17 cellular contexts compared by ENCODE assay signal in genomic region chr11:72607496-72607895, GRCh38.
DNase-seq lines count a peak whose midpoint lies in the region; ATAC-seq, FAIRE-seq and TF ChIP-seq lines count a peak whose summit lies in the region.
"Had no signal": no experiment of that assay in that cellular context is flagged by ENCODE, and none has a peak within 500 bp of the region (broad histone marks: within the 10 kb centered on the region; RNA-seq: fewer than 3 reads in every experiment).

No MANE protein-coding gene starts in this region.

- in situ Hi-C loops in K562 (cut with MboI), result no loop called here

- TF ChIP-seq POLR2A in K562 (conservative IDR thresholded peaks at IDR 0.05) (no peak), GM18505 (IDR thresholded peaks at IDR 0.05; ENCODE audit: borderline replicate concordance, extremely low read depth, insufficient read depth, insufficient read length) (no peak)

- TF ChIP-seq CTCF in HEK293 (tag by site-specific recombination; IDR thresholded peaks at IDR 0.05), result no peak
- TF ChIP-seq CTCF in K562 (IDR thresholded peaks at IDR 0.05 in 2 of 3, conservative IDR thresholded peaks at IDR 0.05 in 1 of 3; ENCODE audit: insufficient read depth in 2 of 3, low read depth in 1 of 3, low read length in 3 of 3), result no peak
- no peak for TF ChIP-seq CTCF in dorsolateral prefrontal cortex (IDR thresholded peaks at IDR 0.05 in 54 of 56, conservative IDR thresholded peaks at IDR 0.05 in 2 of 56; ENCODE audit: low read depth in 1 of 56, partially characterized antibody in 56 of 56)

- no peak for FAIRE-seq in K562 (lab: Jason Lieb, UNC)
- FAIRE-seq: A204.1, GM19239 had no signal

- H3K9ac ChIP-seq in K562 (ENCODE audit: insufficient read depth in 1 of 2, low read depth in 2 of 2, low read length in 2 of 2), result no peak overlapping the region
- H3K9ac ChIP-seq: GM23248 had no signal

- DNase-seq in K562 (ENCODE audit: extremely low read depth in 1 of 4, low spot score in 3 of 4) (no peak), dorsolateral prefrontal cortex (no peak), T1000 (lab: John Stamatoyannopoulos, UW) (no peak)
- DNase-seq: Calu3, DMS79 treated with DMSO at 0.1 percent for 48 hours, GF-D8, GM23248 had no signal

- 0% methylated on average over 2 of the region's 2 CpGs for WGBS in K562 (ENCODE audit: insufficient coverage, low coverage, missing lambda C conversion rate)

- no peaks in the 10 kb centered on the region for H3K9me1 ChIP-seq in K562 (ENCODE audit: control insufficient read depth, insufficient read depth, low read length)

- H3K4me2 ChIP-seq in K562 (ENCODE audit: insufficient read depth, low read length), result no peak overlapping the region

- POLR2A ChIA-PET in HEK293 (lab: Yijun Ruan, JAX), result no interaction called here
- POLR2A ChIA-PET in K562 (lab: Yijun Ruan, JAX), result interaction anchor here (1.3 kb wide), 1 partner anchor 30 kb away, joined by 3 read pairs; no protein-coding TSS in a partner anchor

- H3K36me3 ChIP-seq in HEK293 (ENCODE audit: control insufficient read depth in 2 of 2, insufficient read depth in 1 of 2, low read length in 2 of 2) (no peaks in the 10 kb centered on the region), K562 (ENCODE audit: control insufficient read depth, insufficient read depth, low read length) (no peaks in the 10 kb centered on the region)
- H3K36me3 ChIP-seq: HAP-1 had no signal

- H3K27me3 ChIP-seq in K562 (ENCODE audit: control insufficient read depth in 2 of 2, insufficient read depth in 2 of 2, low read length in 2 of 2) (peaks cover 2 to 45% of the 10 kb centered on the region in 2 experiments; a peak in 3 of 5 replicates), dorsolateral prefrontal cortex (no peaks in the 10 kb centered on the region)

- H3K4me1 ChIP-seq in HEK293 (ENCODE audit: control insufficient read depth, insufficient read depth, low read length), result no peaks in the 10 kb centered on the region
- no peaks in the 10 kb centered on the region for H3K4me1 ChIP-seq in K562 (replicated peaks in 1 of 2; ENCODE audit: control insufficient read depth in 2 of 2, insufficient read depth in 2 of 2, low read length in 2 of 2)
- H3K4me1 ChIP-seq: HAP-1 had no signal

- H3K27ac ChIP-seq in HEK293 (ENCODE audit: extremely low read depth, low read depth, low read length), result no peak overlapping the region
- no peak overlapping the region for H3K27ac ChIP-seq in K562 (ENCODE audit: extremely low read depth, low read depth, low read length)
- peak overlapping the region in 53 of 59 donors; percentile 2 to 85 (median 71) for H3K27ac ChIP-seq in dorsolateral prefrontal cortex
- H3K27ac ChIP-seq in temporal lobe (ENCODE audit: low read depth, low read length), result peak overlapping the region; percentile 44
- H3K27ac ChIP-seq: GM23248, HL-60 had no signal

- H3K4me3 ChIP-seq in HEK293 (ENCODE audit: low read depth, low read length) (no peak overlapping the region), K562 (no peak overlapping the region), dorsolateral prefrontal cortex (no peak overlapping the region)
- H3K4me3 ChIP-seq: GM23248, HAP-1 had no signal

- TF ChIP-seq RAD21 in K562 (CRISPR knock-in tag; conservative IDR thresholded peaks at IDR 0.05 in 1 of 2, IDR thresholded peaks at IDR 0.05 in 1 of 2), result no peak

- no peak overlapping the region for H2AFZ ChIP-seq in K562 (ENCODE audit: low read depth, low read length)
- H2AFZ ChIP-seq: GM23248 had no signal

- CTCF ChIA-PET in HEK293 (lab: Yijun Ruan, JAX), result interaction anchor here (0.5 to 3.7 kb wide), 2 partner anchors 8 to 47 kb away, joined by 3 to 16 read pairs; no protein-coding TSS in a partner anchor
- CTCF ChIA-PET in K562 (lab: Yijun Ruan, JAX; ENCODE audit: low intra/inter-chr PET ratio), result no interaction called here

- TF ChIP-seq EP300 in K562 (IDR thresholded peaks at IDR 0.05; ENCODE audit: low read length), result no peak

- no peaks in the 10 kb centered on the region for H3K9me3 ChIP-seq in HEK293 (ENCODE audit: control insufficient read depth, insufficient read depth, low read depth, low read length)
- no peaks in the 10 kb centered on the region for H3K9me3 ChIP-seq in K562 (replicated peaks; ENCODE audit: control insufficient read depth, insufficient read depth, low read depth, low read length)
- H3K9me3 ChIP-seq: HAP-1 had no signal

- no peaks in the 10 kb centered on the region for H3K79me2 ChIP-seq in K562 (ENCODE audit: control insufficient read depth, insufficient read depth, low read length)

- intact Hi-C loops in K562 (cut with micrococcal nuclease), result no loop called here
- intact Hi-C loops in dorsolateral prefrontal cortex (cut with DNase I), result no loop called here

- no peak for ATAC-seq in K562
- ATAC-seq in GM18505 (IDR thresholded peaks at IDR 0.05; ENCODE audit: unreplicated experiment), result no peak
- no peak for ATAC-seq in HG03354 (IDR thresholded peaks at IDR 0.05; ENCODE audit: poor library complexity, severe bottlenecking, unreplicated experiment)
- no peak for ATAC-seq in GM18868 (IDR thresholded peaks at IDR 0.05; ENCODE audit: unreplicated experiment)
- ATAC-seq: CD8-positive, alpha-beta T cell had no signal

- peaks cover 2% of the 10 kb centered on the region; the same call in 1 of the 2 replicates for H4K20me1 ChIP-seq in K562 (replicated peaks; ENCODE audit: control insufficient read depth, insufficient read depth, low read length)

- BruUV-seq in K562 (replicated peaks; lab: Mats Ljungman, UMichigan), result no TSS peak

TF ChIP-seq in HEK293, 187 proteins besides CTCF, POLR2A, EP300 and RAD21:
- TF ChIP-seq EGR2 (tag by site-specific recombination; IDR thresholded peaks at IDR 0.05; ENCODE audit: low read depth) (0 out of 2 replicates have a peak, but pooled peaks have one; percentile 36), ZSCAN18 (tag by site-specific recombination; IDR thresholded peaks at IDR 0.05) (no peak), ZNF768 (tag by site-specific recombination; IDR thresholded peaks at IDR 0.05) (no peak), ZFHX2 (tag by site-specific recombination; conservative IDR thresholded peaks at IDR 0.05) (0 out of 2 replicates have a peak, but pooled peaks have one; percentile 49)

TF ChIP-seq in K562, 482 proteins besides CTCF, POLR2A, EP300 and RAD21:
- TF ChIP-seq HBP1 (CRISPR knock-in tag; IDR thresholded peaks at IDR 0.05) (no peak), ZFP36 (IDR thresholded peaks at IDR 0.05; ENCODE audit: low read depth, low read length, partially characterized antibody) (peak; percentile 32), MYBL2 (IDR thresholded peaks at IDR 0.05; ENCODE audit: low read depth) (no peak), MYBL2 (CRISPR knock-in tag; IDR thresholded peaks at IDR 0.05; ENCODE audit: borderline replicate concordance) (no peak)

Comparison
In these comparisons a context has a peak if more than half of its experiments do, and no peak if none do; other contexts are left out.
1. H3K27ac ChIP-seq: peak in dorsolateral prefrontal cortex (53 of 59) and temporal lobe (single experiment); none in HEK293 (single experiment) and K562 (single experiment).